ENCODE assay signal across 8 cellular contexts in the genomic region with DNA sequence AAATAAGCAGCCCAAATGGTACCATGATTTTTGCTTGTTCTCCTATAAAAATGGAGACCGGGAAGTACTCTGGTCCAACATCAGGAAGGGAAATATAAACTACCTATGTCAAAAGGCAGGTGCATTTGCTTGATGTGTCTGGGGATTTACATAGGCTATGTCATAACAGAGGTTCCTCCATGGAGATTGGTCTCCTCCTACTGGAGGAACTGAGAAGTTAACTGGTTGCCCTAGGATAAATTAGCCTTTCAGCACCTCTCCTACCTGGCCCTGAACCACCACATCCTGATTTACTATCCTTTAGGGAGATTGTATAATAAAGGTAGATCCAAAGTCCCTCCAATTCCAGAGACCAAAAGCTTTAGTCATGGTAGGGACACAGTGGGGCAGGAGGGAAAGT.
DNase-seq lines count a peak whose midpoint lies in the region; ATAC-seq and TF ChIP-seq lines count a peak whose summit lies in the region.

No MANE protein-coding gene starts in this region.

- H3K4me1 Mint-ChIP-seq in activated T-cell treated with anti-CD3 and anti-CD28 coated beads, Interleukin-2, amount 50 U/mL, for 4 hours (ENCODE audit: low read depth), result peaks cover 41% of the 10 kb centered on the region
- H3K4me1 Mint-ChIP-seq in glutamatergic neuron (ENCODE audit: low read depth, unreplicated experiment), result peaks cover 15% of the 10 kb centered on the region

- no peaks in the 10 kb centered on the region for H3K27me3 ChIP-seq in IMR-90 (ENCODE audit: control insufficient read depth, insufficient read depth, low read length)
- H3K27me3 ChIP-seq in spleen (replicated peaks in 1 of 7), result no peaks in the 10 kb centered on the region

- no peak overlapping the region for H2BK5ac ChIP-seq in IMR-90 (ENCODE audit: low read depth, low read length, poor library complexity, severe bottlenecking)

- no peak overlapping the region for H2AFZ ChIP-seq in IMR-90 (replicated peaks; ENCODE audit: low read length, poor library complexity)

- CTCF ChIA-PET in IMR-90 (lab: Yijun Ruan, JAX), result interaction anchor here (0.6 kb wide), 1 partner anchor 27 kb away, joined by 3 read pairs; no protein-coding TSS in a partner anchor

- TF ChIP-seq POLR2A in IMR-90 (IDR thresholded peaks at IDR 0.05; ENCODE audit: low read depth, low read length) (no peak), spleen (IDR thresholded peaks at IDR 0.05) (no peak)

- H4K20me1 ChIP-seq in IMR-90 (ENCODE audit: insufficient read depth, low read length), result no peaks in the 10 kb centered on the region

- H4K8ac ChIP-seq in IMR-90 (ENCODE audit: low read depth in 2 of 2, low read length in 2 of 2), result no peak overlapping the region

- H2BK120ac ChIP-seq in IMR-90 (ENCODE audit: low read depth, low read length), result no peak overlapping the region

- no peak overlapping the region for H4K91ac ChIP-seq in IMR-90 (ENCODE audit: insufficient read depth, low read depth, low read length)

- no peak overlapping the region for H2BK20ac ChIP-seq in IMR-90 (ENCODE audit: low read depth, low read length)

- in situ Hi-C loops in IMR-90 (cut with MboI; ENCODE audit: low sequenced_read_pairs), result loop anchor here (25.0 kb wide), 1 partner anchor 1108 kb away; the partner anchor contains the start of gene B3GALT2

- no CpG with 5 or more reads among the region's 1 CpG for WGBS in IMR-90 (ENCODE audit: extremely low coverage in 2 of 2, insufficient read length in 1 of 2), 2 experiments
- WGBS in spleen, 5 donors, result 9 to 35% (median 23%) methylated on average over 1 of the region's 1 CpG

- no peak overlapping the region for H3K14ac ChIP-seq in IMR-90 (replicated peaks; ENCODE audit: low read depth, low read length)

- no peak overlapping the region for H2AK5ac ChIP-seq in IMR-90 (ENCODE audit: low read depth, low read length)

- H3K27me3 Mint-ChIP-seq in activated T-cell treated with anti-CD3 and anti-CD28 coated beads, Interleukin-2, amount 50 U/mL, for 4 hours (ENCODE audit: low read depth), result no peaks in the 10 kb centered on the region
- no peaks in the 10 kb centered on the region for H3K27me3 Mint-ChIP-seq in glutamatergic neuron (ENCODE audit: unreplicated experiment)

- no peaks in the 10 kb centered on the region for H3K36me3 Mint-ChIP-seq in activated T-cell treated with anti-CD3 and anti-CD28 coated beads, Interleukin-2, amount 50 U/mL, for 4 hours (ENCODE audit: insufficient read depth)
- no peaks in the 10 kb centered on the region for H3K36me3 Mint-ChIP-seq in glutamatergic neuron (ENCODE audit: unreplicated experiment)

- POLR2A ChIA-PET in IMR-90 (lab: Charles Lee; ENCODE audit: unreplicated experiment), result no interaction called here

- H3K4me1 ChIP-seq in IMR-90 (ENCODE audit: control insufficient read depth, insufficient read depth, low read length) (no peaks in the 10 kb centered on the region), spleen (peaks cover 0 to 4% (median 0%) of the 10 kb centered on the region in 6 donors)

- H2BK15ac ChIP-seq in IMR-90 (ENCODE audit: low read depth, low read length), result no peak overlapping the region

- H3K9me3 Mint-ChIP-seq in activated T-cell treated with anti-CD3 and anti-CD28 coated beads, Interleukin-2, amount 50 U/mL, for 4 hours, result no peaks in the 10 kb centered on the region
- H3K9me3 Mint-ChIP-seq in glutamatergic neuron (ENCODE audit: unreplicated experiment), result peaks cover 6% of the 10 kb centered on the region

- no peaks in the 10 kb centered on the region for H3K79me1 ChIP-seq in IMR-90 (ENCODE audit: low read depth in 1 of 2, low read length in 2 of 2)

- H3K9me3 ChIP-seq in IMR-90 (ENCODE audit: control insufficient read depth, insufficient read depth, low read length), result no peaks in the 10 kb centered on the region
- H3K9me3 ChIP-seq in spleen, result no peaks in the 10 kb centered on the region

- ATAC-seq in activated T-cell treated with anti-CD3 and anti-CD28 coated beads, Interleukin-2, amount 50 U/mL, for 4 hours, result peak; percentile 78 to 91
- ATAC-seq in GM21723 (IDR thresholded peaks at IDR 0.05; ENCODE audit: unreplicated experiment) (peak; percentile 93), IMR-90 (ENCODE audit: low read depth) (peak; percentile 61)

- H2AK9ac ChIP-seq in IMR-90 (replicated peaks; ENCODE audit: low read depth, low read length, poor library complexity), result no peak overlapping the region

- intact Hi-C loops in IMR-90 (cut with micrococcal nuclease), result loop anchor here (1.0 to 10.0 kb wide), 3 partner anchors 301 to 1112 kb away; no protein-coding TSS in a partner anchor
- intact Hi-C loops in spleen (cut with DNase I; ENCODE audit: low total_unique reads), result loop anchor here (10.0 kb wide), 1 partner anchor 1111 kb away; the partner anchor contains the start of gene B3GALT2

- H3K36me3 ChIP-seq in IMR-90 (ENCODE audit: control insufficient read depth, insufficient read depth, low read length) (no peaks in the 10 kb centered on the region), spleen (no peaks in the 10 kb centered on the region)

- no peak overlapping the region for H4K5ac ChIP-seq in IMR-90 (ENCODE audit: low read depth, low read length)

- no peak overlapping the region for H3K4me3 Mint-ChIP-seq in activated T-cell treated with anti-CD3 and anti-CD28 coated beads, Interleukin-2, amount 50 U/mL, for 4 hours
- H3K4me3 Mint-ChIP-seq in glutamatergic neuron (ENCODE audit: unreplicated experiment), result no peak overlapping the region

- H3K4me2 ChIP-seq in IMR-90 (ENCODE audit: low read depth, low read length), result no peak overlapping the region

- H3K56ac ChIP-seq in IMR-90 (ENCODE audit: extremely low read depth, insufficient read depth, low read length), result no peak overlapping the region

- dilution Hi-C loops in IMR-90 (cut with HindIII; ENCODE audit: low sequenced_read_pairs, unreplicated experiment), result no loop called here

- H3K18ac ChIP-seq in IMR-90 (ENCODE audit: low read depth, low read length), result no peak overlapping the region

- H3K9ac ChIP-seq in IMR-90 (ENCODE audit: low read depth, low read length), result no peak overlapping the region

- no peak for DNase-seq in activated T-cell treated with anti-CD3 and anti-CD28 coated beads, Interleukin-2, amount 50 U/mL, for 4 hours
- no peak for DNase-seq in activated T-cell treated with anti-CD3 and anti-CD28 coated beads, Interleukin-2, amount 50 U/mL, for 48 hours
- DNase-seq in IMR-90 (peak; percentile 44), SW480 (ENCODE audit: low spot score) (peak; percentile 39), glutamatergic neuron (no peak), spleen (no peak), GOT3 (lab: John Stamatoyannopoulos, UW) (no peak)

- TF ChIP-seq CTCF in IMR-90 (conservative IDR thresholded peaks at IDR 0.05; ENCODE audit: low read depth, low read length) (peak; percentile 57), glutamatergic neuron (IDR thresholded peaks at IDR 0.05; ENCODE audit: partially characterized antibody, unreplicated experiment) (peak; percentile 60), spleen (IDR thresholded peaks at IDR 0.05 in 8 of 11, conservative IDR thresholded peaks at IDR 0.05 in 3 of 11) (peak; percentile 15 to 70 (median 56))

- H3K27ac ChIP-seq in IMR-90 (ENCODE audit: insufficient read depth, low read length) (no peak overlapping the region), spleen (no peak overlapping the region)

- peak; percentile 71 for TF ChIP-seq RAD21 in IMR-90 (IDR thresholded peaks at IDR 0.05; ENCODE audit: low read length)

- no peak overlapping the region for H3K23ac ChIP-seq in IMR-90 (ENCODE audit: low read depth, low read length)

- H3K4me3 ChIP-seq in IMR-90 (ENCODE audit: insufficient read depth, low read depth, low read length) (no peak overlapping the region), spleen (no peak overlapping the region)

- no peak overlapping the region for H3K4ac ChIP-seq in IMR-90 (ENCODE audit: low read depth, low read length)

- H3K27ac Mint-ChIP-seq in glutamatergic neuron (ENCODE audit: unreplicated experiment), result no peak overlapping the region

- no TSS peak for BruUV-seq in IMR-90 (replicated peaks; lab: Mats Ljungman, UMichigan)

- H3K9me1 ChIP-seq in IMR-90 (ENCODE audit: insufficient read depth, low read length), result 0 out of 2 replicates have a peak, but pooled peaks cover 3% of the 10 kb centered on the region

TF ChIP-seq in IMR-90, 13 proteins besides CTCF, POLR2A, EP300 and RAD21:
- TF ChIP-seq NFE2L2 (IDR thresholded peaks at IDR 0.05; ENCODE audit: low read depth, low read length) (no peak), RFX5 (IDR thresholded peaks at IDR 0.05; ENCODE audit: low read depth, low read length) (no peak), SMC3 (IDR thresholded peaks at IDR 0.05; ENCODE audit: low read depth, low read length) (peak; percentile 50)
TF ChIP-seq in IMR-90: peak in this region for 1.

Comparison
In these comparisons a context has a peak if more than half of its experiments do, and no peak if none do; other contexts are left out.
1. DNase-seq: peak in IMR-90 (single experiment) and SW480 (single experiment); none in activated T-cell treated with anti-CD3 and anti-CD28 coated beads, Interleukin-2, amount 50 U/mL, for 4 hours (single experiment), activated T-cell treated with anti-CD3 and anti-CD28 coated beads, Interleukin-2, amount 50 U/mL, for 48 hours (0 of 2), glutamatergic neuron (single experiment), spleen (single experiment) and GOT3 (single experiment).
2. Peak in every context shown above with its lines, with median percentiles within 50 percentile points of each other: ATAC-seq and CTCF ChIP-seq.